ENCODE assay signal across 17 cellular contexts in genomic region chr17:68257924-68258323, GRCh38. TPM values are rescaled to one million over a fixed set of nuclear protein-coding genes. Genes with fewer than 3 reads are reported as not detected.
DNase-seq lines count a peak whose midpoint lies in the region; ATAC-seq and TF ChIP-seq lines count a peak whose summit lies in the region.
"Had no signal": no experiment of that assay in that cellular context is flagged by ENCODE, and none has a peak within 500 bp of the region (broad histone marks: within the 10 kb centered on the region; RNA-seq: fewer than 3 reads in every experiment).

No MANE protein-coding gene starts in this region.

- no peaks in the 10 kb centered on the region for H3K9me2 ChIP-seq in Karpas-422 (replicated peaks; ENCODE audit: insufficient read depth, low read length)
- H3K9me2 ChIP-seq: SK-N-SH had no signal

- TF ChIP-seq CTCF in psoas muscle (IDR thresholded peaks at IDR 0.05): no peak
- TF ChIP-seq CTCF in neural progenitor cell (IDR thresholded peaks at IDR 0.05): no peak
- TF ChIP-seq CTCF in A673 (conservative IDR thresholded peaks at IDR 0.05; ENCODE audit: low read depth, low read length): no peak

- H4K20me1 ChIP-seq in Karpas-422 (ENCODE audit: insufficient read depth, low read depth, low read length): no peaks in the 10 kb centered on the region
- no peaks in the 10 kb centered on the region for H4K20me1 ChIP-seq in neural progenitor cell (ENCODE audit: low read depth)

- no TSS peak for BruUV-seq in A673 (replicated peaks; lab: Mats Ljungman, UMichigan)

- no peak overlapping the region for H3K4me3 Mint-ChIP-seq in neural progenitor cell

- H3K36me3 ChIP-seq in Karpas-422 (ENCODE audit: insufficient read depth, low read length): peaks cover 30% of the 10 kb centered on the region
- H3K36me3 ChIP-seq in psoas muscle (ENCODE audit: insufficient read depth in 1 of 2, low read depth in 1 of 2): peaks cover 5 to 45% of the 10 kb centered on the region in 2 donors
- H3K36me3 ChIP-seq in neural progenitor cell: no peaks in the 10 kb centered on the region
- H3K36me3 ChIP-seq in A673 (ENCODE audit: insufficient read depth, low read length, poor library complexity, severe bottlenecking): peaks cover 14% of the 10 kb centered on the region
- H3K36me3 ChIP-seq: colonic mucosa had no signal

- peak overlapping the region; percentile 60 for H3K4me2 ChIP-seq in Karpas-422 (ENCODE audit: low read depth, low read length, poor library complexity, severe bottlenecking)
- H3K4me2 ChIP-seq in neural progenitor cell: no peak overlapping the region
- H3K4me2 ChIP-seq: A549, SK-N-SH had no signal

- H3K4me3 ChIP-seq in Karpas-422 (ENCODE audit: low read length) (no peak overlapping the region), psoas muscle (no peak overlapping the region), neural progenitor cell (no peak overlapping the region), A673 (ENCODE audit: low read depth, low read length, poor library complexity, severe bottlenecking) (no peak overlapping the region)
- H3K4me3 ChIP-seq: A549, colonic mucosa had no signal

- DNase-seq in NCI-H510A treated with DMSO at 0.1 percent for 48 hours (lab: John Stamatoyannopoulos, UW) (peak; percentile 62), NCI-H510A (lab: John Stamatoyannopoulos, UW) (no peak), Karpas-422 (no peak), psoas muscle (no peak), neural progenitor cell (ENCODE audit: low spot score) (no peak), A673 (ENCODE audit: low spot score) (no peak), NCI-H146 (lab: John Stamatoyannopoulos, UW) (no peak)
- DNase-seq in activated naive CD4-positive, alpha-beta T cell treated with anti-CD3 and anti-CD28 coated beads, Interleukin-2, amount 50 U/mL, for 72 hours (ENCODE audit: low spot score in 2 of 2): no peak
- DNase-seq: colonic mucosa, DMS 273 treated with DMSO at 0.1 percent for 48 hours, KBM-7, left ventricle myocardium inferior, NCI-H2081 treated with DMSO at 0.1 percent for 48 hours, nucleus accumbens, SK-N-SH had no signal

- H3K9ac ChIP-seq in Karpas-422 (ENCODE audit: low read length) (peak overlapping the region; percentile 61), neural progenitor cell (no peak overlapping the region)
- H3K9ac ChIP-seq: SK-N-SH had no signal

- peak overlapping the region; percentile 68 to 86 for H3K27ac Mint-ChIP-seq in activated naive CD4-positive, alpha-beta T cell treated with anti-CD3 and anti-CD28 coated beads, Interleukin-2, amount 50 U/mL, for 72 hours
- H3K27ac Mint-ChIP-seq in neural progenitor cell: no peak overlapping the region

- H3K27ac ChIP-seq in Karpas-422 (ENCODE audit: low read length): peak overlapping the region; percentile 98
- H3K27ac ChIP-seq in psoas muscle: peak overlapping the region; percentile 89
- no peak overlapping the region for H3K27ac ChIP-seq in neural progenitor cell
- H3K27ac ChIP-seq in A673 (ENCODE audit: low read depth, low read length, poor library complexity, severe bottlenecking): no peak overlapping the region
- H3K27ac ChIP-seq: A549 had no signal

- H3K27me3 ChIP-seq in Karpas-422 (ENCODE audit: low read length) (no peaks in the 10 kb centered on the region), psoas muscle (ENCODE audit: insufficient read depth in 3 of 3, low read length in 2 of 3) (no peaks in the 10 kb centered on the region), neural progenitor cell (peaks cover 4% of the 10 kb centered on the region), A673 (replicated peaks; ENCODE audit: insufficient read depth, low read depth, low read length, poor library complexity) (no peaks in the 10 kb centered on the region)
- H3K27me3 ChIP-seq: colonic mucosa had no signal

- H3K27me3 Mint-ChIP-seq in neural progenitor cell (ENCODE audit: insufficient read depth, low read depth): no peaks in the 10 kb centered on the region

- H3K9me3 ChIP-seq in Karpas-422 (ENCODE audit: low read length) (no peaks in the 10 kb centered on the region), psoas muscle (no peaks in the 10 kb centered on the region), neural progenitor cell (ENCODE audit: low read depth) (no peaks in the 10 kb centered on the region), A673 (ENCODE audit: low read depth, low read length, poor library complexity, severe bottlenecking) (no peaks in the 10 kb centered on the region)
- H3K9me3 ChIP-seq: A549, colonic mucosa, left ventricle myocardium inferior, SK-N-SH had no signal

- H3K79me2 ChIP-seq in Karpas-422 (ENCODE audit: low read length) (0 out of 2 replicates have a peak, but pooled peaks cover 3% of the 10 kb centered on the region), neural progenitor cell (ENCODE audit: low read depth) (no peaks in the 10 kb centered on the region)

- H3K4me1 ChIP-seq in Karpas-422 (ENCODE audit: low read length) (peaks cover 69% of the 10 kb centered on the region), psoas muscle (peaks cover 6% of the 10 kb centered on the region), neural progenitor cell (no peaks in the 10 kb centered on the region), A673 (ENCODE audit: insufficient read depth, low read length, poor library complexity, severe bottlenecking) (no peaks in the 10 kb centered on the region)
- H3K4me1 ChIP-seq: A549, colonic mucosa had no signal

- H2AFZ ChIP-seq in Karpas-422 (ENCODE audit: low read length) (no peak overlapping the region), neural progenitor cell (replicated peaks) (no peak overlapping the region)

- peaks cover 9% of the 10 kb centered on the region for H3F3A ChIP-seq in neural progenitor cell (ENCODE audit: low read depth)

- H3K9me3 Mint-ChIP-seq in activated naive CD4-positive, alpha-beta T cell treated with anti-CD3 and anti-CD28 coated beads, Interleukin-2, amount 50 U/mL, for 72 hours: no peaks in the 10 kb centered on the region
- no peaks in the 10 kb centered on the region for H3K9me3 Mint-ChIP-seq in neural progenitor cell

- peak; percentile 32 to 69 for ATAC-seq in activated naive CD4-positive, alpha-beta T cell treated with anti-CD3 and anti-CD28 coated beads, Interleukin-2, amount 50 U/mL, for 72 hours
- no peak for ATAC-seq in psoas muscle
- ATAC-seq: A549 had no signal

- intact Hi-C loops in psoas muscle (cut with DNase I) (no loop called here), A673 (cut with micrococcal nuclease; ENCODE audit: unreplicated experiment) (no loop called here)

- H3K4me1 Mint-ChIP-seq in neural progenitor cell: peaks cover 21% of the 10 kb centered on the region

- CTCF ChIA-PET in A673 (lab: Charles Lee): no interaction called here

- POLR2A ChIA-PET in A673 (lab: Charles Lee; ENCODE audit: low non-redundant PET): no interaction called here

- H3K36me3 Mint-ChIP-seq in activated naive CD4-positive, alpha-beta T cell treated with anti-CD3 and anti-CD28 coated beads, Interleukin-2, amount 50 U/mL, for 72 hours: peaks cover 28 to 30% of the 10 kb centered on the region in 2 donors
- peaks cover 20% of the 10 kb centered on the region for H3K36me3 Mint-ChIP-seq in neural progenitor cell

RNA-seq across cellular contexts. Expression of gene AMZ2, which starts 10.1 kb away (rescaled TPM):
- total RNA-seq in Karpas-422 (2014; rRNA removed; shearing (Covaris generic); ENCODE audit: low replicate concordance): 66.7 and 136 TPM in 2 replicates
- 100 to 1,000 TPM; 106 to 113 TPM for total RNA-seq in activated naive CD4-positive, alpha-beta T cell treated with anti-CD3 and anti-CD28 coated beads, Interleukin-2, amount 50 U/mL, for 72 hours
- total RNA-seq in psoas muscle (100 to 1,000 TPM in 2 of 4 donors, 10 to 100 TPM in 2; 71.6 to 121 (median 91.8) TPM), neural progenitor cell (ENCODE audit: low replicate concordance) (99.0 and 150 TPM in 2 replicates), A673 (2021) (80.4 and 105 TPM in 2 replicates)
- polyA plus RNA-seq in psoas muscle: 100 to 1,000 TPM in 1 of 3 donors, 10 to 100 TPM in 2; 31.1 to 105 (median 53.6) TPM

RNA-seq across cellular contexts. Expression of gene SLC16A6, which starts 33.0 kb away (rescaled TPM):
- total RNA-seq in Karpas-422 (2014; rRNA removed; shearing (Covaris generic); ENCODE audit: low replicate concordance): 44.7 and 59.9 TPM in 2 replicates
- total RNA-seq in activated naive CD4-positive, alpha-beta T cell treated with anti-CD3 and anti-CD28 coated beads, Interleukin-2, amount 50 U/mL, for 72 hours: 1 to 10 TPM in 1 of 2 donors, under 1 TPM in 1; 0.39 to 2.4 TPM
- total RNA-seq in psoas muscle: 10 to 100 TPM in 1 of 4 donors, 1 to 10 TPM in 2, under 1 TPM in 1; 0.82 to 47.7 (median 6.4) TPM
- 10 to 100 TPM in 1 of 3 donors, under 1 TPM in 2; 0.75 to 31.1 (median 0.86) TPM for polyA plus RNA-seq in psoas muscle
- 0.09 and 0.19 TPM in 2 replicates for total RNA-seq in neural progenitor cell (ENCODE audit: low replicate concordance)
- 0.55 and 0.67 TPM in 2 replicates for total RNA-seq in A673 (2021)
- polyA plus RNA-seq: SK-N-SH, smooth muscle cell had no signal

RNA-seq across cellular contexts. Expression of gene ARSG, which starts 33.4 kb away (rescaled TPM):
- 47.1 and 63.2 TPM in 2 replicates for total RNA-seq in Karpas-422 (2014; rRNA removed; shearing (Covaris generic); ENCODE audit: low replicate concordance)
- total RNA-seq in activated naive CD4-positive, alpha-beta T cell treated with anti-CD3 and anti-CD28 coated beads, Interleukin-2, amount 50 U/mL, for 72 hours: 10 to 100 TPM in 1 of 2 donors, 1 to 10 TPM in 1; 1.8 to 12.1 TPM
- 1 to 10 TPM; 2.1 to 6.1 (median 3.1) TPM for total RNA-seq in psoas muscle
- 1 to 10 TPM; 1.7 to 3.7 (median 1.9) TPM for polyA plus RNA-seq in psoas muscle
- total RNA-seq in neural progenitor cell (ENCODE audit: low replicate concordance): 19.5 and 20.0 TPM in 2 replicates
- total RNA-seq in A673 (2021): 1.0 and 1.9 TPM in 2 replicates

Comparison
In these comparisons a context has a peak if more than half of its experiments do, and no peak if none do; other contexts are left out.
1. H3K27ac ChIP-seq: peak in Karpas-422 (single experiment) and psoas muscle (single experiment); none in neural progenitor cell (single experiment) and A673 (single experiment).
2. ATAC-seq: peak in activated naive CD4-positive, alpha-beta T cell treated with anti-CD3 and anti-CD28 coated beads, Interleukin-2, amount 50 U/mL, for 72 hours (2 of 2); none in psoas muscle (0 of 4).